In the genomic region with DNA sequence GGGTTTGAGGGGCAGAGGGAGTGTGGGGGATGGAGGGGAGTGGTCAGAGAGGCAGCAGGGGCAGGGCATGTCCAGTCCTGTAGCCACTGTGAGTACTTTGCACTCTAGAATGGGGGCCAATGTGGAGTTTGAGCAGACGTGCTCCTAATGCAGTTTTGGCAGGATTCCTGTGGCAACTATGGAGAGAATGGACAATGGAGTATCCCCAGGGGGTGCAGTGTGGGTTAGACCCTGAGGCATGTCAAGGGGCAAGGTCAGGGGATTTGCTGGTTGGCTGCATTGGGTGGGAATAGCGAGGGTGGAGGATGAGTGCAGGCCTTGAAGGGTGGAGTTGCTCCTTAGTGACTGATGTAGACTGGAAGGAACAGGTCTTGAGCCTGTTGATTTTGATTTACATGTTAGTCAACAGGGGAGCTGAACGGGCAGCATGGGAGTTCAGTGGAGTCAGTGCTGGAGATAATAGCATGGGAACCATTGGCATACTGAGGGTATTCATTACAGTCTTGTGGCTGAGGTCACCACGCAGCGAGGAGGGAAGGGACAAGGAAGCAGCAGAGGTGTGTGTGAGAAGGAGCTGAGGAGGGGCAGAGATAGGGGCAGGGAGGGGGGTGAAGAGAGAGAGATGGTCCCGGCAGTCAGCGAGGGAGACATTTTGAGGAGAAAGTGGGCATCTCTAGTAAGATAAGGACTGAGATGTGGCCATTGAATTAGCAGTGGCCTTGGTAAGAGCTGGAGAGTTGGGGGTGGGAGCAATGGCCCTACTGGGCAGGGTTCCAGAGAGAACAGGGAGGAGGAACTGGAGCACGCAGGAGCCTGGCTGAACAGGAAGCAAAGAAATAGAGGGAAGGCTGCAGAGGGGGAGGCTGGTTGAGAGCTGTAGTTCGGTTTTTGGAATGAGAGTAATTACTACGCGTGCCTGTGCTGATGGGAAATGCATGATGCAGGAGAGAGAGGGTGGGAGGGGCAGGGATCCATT, we compare ENCODE assay signal across 8 cellular contexts.
DNase-seq lines count a peak whose midpoint lies in the region; ATAC-seq, FAIRE-seq and TF ChIP-seq lines count a peak whose summit lies in the region.

No MANE protein-coding gene starts in this region.

- H3K27me3 ChIP-seq in lung (ENCODE audit: control insufficient read depth, insufficient read depth): no peaks in the 10 kb centered on the region

- ATAC-seq in lung (ENCODE audit: insufficient read depth, low FRiP score): no peak
- ATAC-seq in HG03025 (IDR thresholded peaks at IDR 0.05; ENCODE audit: low FRiP score, unreplicated experiment): no peak
- no peak for ATAC-seq in HG02973 (IDR thresholded peaks at IDR 0.05; ENCODE audit: unreplicated experiment)

- peak overlapping the region; percentile 41 for H3K27ac Mint-ChIP-seq in activated naive CD4-positive, alpha-beta T cell treated with anti-CD3 and anti-CD28 coated beads for 36 hours

- H3K4me3 Mint-ChIP-seq in activated naive CD4-positive, alpha-beta T cell treated with anti-CD3 and anti-CD28 coated beads for 36 hours: no peak overlapping the region

- CTCF ChIA-PET in activated naive CD4-positive, alpha-beta T cell treated with anti-CD3 and anti-CD28 coated beads for 36 hours (lab: Charles Lee): no interaction called here

- peaks cover 5 to 8% of the 10 kb centered on the region in 2 donors for H3K9me3 ChIP-seq in lung (ENCODE audit: control insufficient read depth in 2 of 2, insufficient read depth in 1 of 2, low read length in 1 of 2)

- H3K9me3 Mint-ChIP-seq in activated naive CD4-positive, alpha-beta T cell treated with anti-CD3 and anti-CD28 coated beads for 36 hours: peaks cover 18% of the 10 kb centered on the region

- FAIRE-seq in urothelium cell line (lab: Jason Lieb, UNC): no peak

- H3K27me3 Mint-ChIP-seq in activated naive CD4-positive, alpha-beta T cell treated with anti-CD3 and anti-CD28 coated beads for 36 hours (ENCODE audit: low read depth): no peaks in the 10 kb centered on the region

- H3K36me3 ChIP-seq in lung (ENCODE audit: control insufficient read depth in 2 of 2, insufficient read depth in 2 of 2, low read length in 2 of 2): peaks cover 0 to 3% of the 10 kb centered on the region in 2 donors

- peaks cover 40% of the 10 kb centered on the region in 2 donors for H3K4me1 ChIP-seq in lung (ENCODE audit: control insufficient read depth in 2 of 2, insufficient read depth in 2 of 2, low read length in 2 of 2)

- H3K4me1 Mint-ChIP-seq in activated naive CD4-positive, alpha-beta T cell treated with anti-CD3 and anti-CD28 coated beads for 36 hours (ENCODE audit: low read depth): peaks cover 69% of the 10 kb centered on the region

- H3K27ac ChIP-seq in lung (ENCODE audit: low read depth in 1 of 2, low read length in 1 of 2): peak overlapping the region; percentile 29 to 70

- 46 to 60% methylated on average over 11 of the region's 11 CpGs for WGBS in lung, 2 donors

- no peak for TF ChIP-seq CTCF in cardiac fibroblast (IDR thresholded peaks at IDR 0.05; ENCODE audit: low read depth, low read length)
- TF ChIP-seq CTCF in lung (IDR thresholded peaks at IDR 0.05; ENCODE audit: control extremely low read depth, extremely low read depth): no peak

- intact Hi-C loops in activated naive CD4-positive, alpha-beta T cell treated with anti-CD3 and anti-CD28 coated beads for 36 hours (cut with micrococcal nuclease): loop anchor here (2.0 to 10.0 kb wide), 2 partner anchors 14 to 454 kb away; no protein-coding TSS in a partner anchor

- no peak for DNase-seq in activated naive CD4-positive, alpha-beta T cell treated with anti-CD3 and anti-CD28 coated beads for 36 hours
- no peak for DNase-seq in activated naive CD4-positive, alpha-beta T cell (lab: John Stamatoyannopoulos, UW)
- peak; percentile 46 to 80 for DNase-seq in cardiac fibroblast (ENCODE audit: low read depth in 2 of 2)
- no peak for DNase-seq in lung (ENCODE audit: low spot score)
- peak; percentile 29 for DNase-seq in urothelium cell line (ENCODE audit: low spot score)
- DNase-seq in NCI-H1694 (lab: John Stamatoyannopoulos, UW): no peak

- H3K4me3 ChIP-seq in cardiac fibroblast (replicated peaks in 1 of 2; ENCODE audit: low read depth in 2 of 2, low read length in 2 of 2) (no peak overlapping the region), lung (no peak overlapping the region)

- H3K36me3 Mint-ChIP-seq in activated naive CD4-positive, alpha-beta T cell treated with anti-CD3 and anti-CD28 coated beads for 36 hours (ENCODE audit: low read depth): peaks cover 17% of the 10 kb centered on the region

Comparison
In these comparisons a context has a peak if more than half of its experiments do, and no peak if none do; other contexts are left out.
1. DNase-seq: peak in cardiac fibroblast (2 of 2) and urothelium cell line (single experiment); none in activated naive CD4-positive, alpha-beta T cell treated with anti-CD3 and anti-CD28 coated beads for 36 hours (single experiment), activated naive CD4-positive, alpha-beta T cell (0 of 4), lung (single experiment) and NCI-H1694 (single experiment).